In the genomic region with DNA sequence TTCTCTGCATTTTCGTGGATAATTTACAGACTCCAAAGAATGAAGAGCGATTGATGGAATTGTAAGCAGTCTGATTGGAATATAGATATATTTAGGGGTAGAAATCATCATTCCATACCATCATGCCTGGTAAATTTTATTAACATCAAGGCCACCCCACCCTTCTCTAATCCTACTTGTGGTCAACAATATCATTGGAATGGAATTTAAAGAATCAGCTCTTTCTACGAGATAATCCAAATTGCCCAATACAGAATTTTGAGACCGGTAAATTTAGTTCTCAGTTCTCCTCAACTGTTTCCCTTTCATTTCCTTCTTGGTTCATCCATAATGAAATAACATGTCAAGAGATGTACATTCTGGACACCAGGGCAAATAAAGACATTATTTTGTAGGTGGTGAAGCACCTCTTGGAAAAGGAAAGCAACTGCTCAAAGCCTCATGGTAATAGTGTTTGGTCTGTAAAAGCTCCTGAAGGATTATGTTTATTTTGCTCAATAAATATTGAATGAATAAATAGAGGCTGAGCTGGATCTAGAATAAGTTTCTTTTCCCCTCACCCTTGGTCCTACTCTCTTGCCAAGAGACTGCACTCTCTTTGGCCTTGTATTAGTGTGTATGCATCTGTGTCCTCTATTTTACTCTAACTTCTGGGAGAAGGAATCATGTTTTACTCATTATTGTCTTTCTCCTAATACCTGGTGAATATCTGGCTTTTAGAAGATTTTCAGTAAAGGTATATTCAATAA, we compare ENCODE assay signal across 17 cellular contexts.
DNase-seq lines count a peak whose midpoint lies in the region; ATAC-seq, FAIRE-seq and TF ChIP-seq lines count a peak whose summit lies in the region.
"Had no signal": no experiment of that assay in that cellular context is flagged by ENCODE, and none has a peak within 500 bp of the region (broad histone marks: within the 10 kb centered on the region; RNA-seq: fewer than 3 reads in every experiment).

No MANE protein-coding gene starts in this region.

- no peak overlapping the region for H3K9ac ChIP-seq in liver (ENCODE audit: low read depth in 1 of 2, low read length in 2 of 2)
- no peak overlapping the region for H3K9ac ChIP-seq in HepG2 (ENCODE audit: insufficient read depth, low read depth, low read length)
- H3K9ac ChIP-seq in SK-N-SH: no peak overlapping the region

- no peak overlapping the region for H3K27ac Mint-ChIP-seq in activated naive CD8-positive, alpha-beta T cell treated with anti-CD3 and anti-CD28 coated beads for 36 hours
- H3K27ac Mint-ChIP-seq in CD4-positive, alpha-beta T cell: no peak overlapping the region

- H3K36me3 ChIP-seq in liver (ENCODE audit: control insufficient read depth in 4 of 4, insufficient read depth in 3 of 4, low read depth in 1 of 4, low read length in 3 of 4) (no peaks in the 10 kb centered on the region), HepG2 (replicated peaks in 1 of 2; ENCODE audit: control insufficient read depth in 1 of 2, insufficient read depth in 2 of 2, low read length in 2 of 2) (no peaks in the 10 kb centered on the region), SK-N-SH (replicated peaks in 1 of 2; ENCODE audit: control insufficient read depth in 1 of 2, insufficient read depth in 2 of 2, low read length in 1 of 2) (no peaks in the 10 kb centered on the region), hepatocyte (replicated peaks; ENCODE audit: insufficient read depth, low read depth) (no peaks in the 10 kb centered on the region)
- H3K36me3 ChIP-seq: neutrophil, upper lobe of right lung had no signal

- no peak overlapping the region for H3K4me2 ChIP-seq in HepG2 (ENCODE audit: low read depth, low read length)
- peak overlapping the region; percentile 35; the same call in 1 of the 2 replicates for H3K4me2 ChIP-seq in SK-N-SH
- no peak overlapping the region for H3K4me2 ChIP-seq in hepatocyte

- no peaks in the 10 kb centered on the region for H3K27me3 ChIP-seq in liver (ENCODE audit: control insufficient read depth in 4 of 4, insufficient read depth in 4 of 4, low read length in 3 of 4)
- no peaks in the 10 kb centered on the region for H3K27me3 ChIP-seq in HepG2 (ENCODE audit: control insufficient read depth in 1 of 2, insufficient read depth in 2 of 2, low read length in 2 of 2)
- H3K27me3 ChIP-seq in SK-N-SH (ENCODE audit: insufficient read depth): no peaks in the 10 kb centered on the region
- H3K27me3 ChIP-seq in hepatocyte: no peaks in the 10 kb centered on the region
- H3K27me3 ChIP-seq in CD4-positive, alpha-beta T cell (ENCODE audit: control insufficient read depth, insufficient read depth, low read length): no peaks in the 10 kb centered on the region
- H3K27me3 ChIP-seq: neutrophil, upper lobe of right lung had no signal

- H3K27me3 Mint-ChIP-seq in activated naive CD8-positive, alpha-beta T cell treated with anti-CD3 and anti-CD28 coated beads for 36 hours: no peaks in the 10 kb centered on the region
- no peaks in the 10 kb centered on the region for H3K27me3 Mint-ChIP-seq in CD4-positive, alpha-beta T cell

- DNase-seq in HepG2 (ENCODE audit: low spot score) (no peak), SK-N-SH (no peak), fibroblast of pulmonary artery (ENCODE audit: low read depth) (peak; percentile 44), GM12891 (ENCODE audit: insufficient read length, low spot score) (no peak), hepatocyte (ENCODE audit: low spot score) (no peak)
- no peak for DNase-seq in activated naive CD8-positive, alpha-beta T cell treated with anti-CD3 and anti-CD28 coated beads for 36 hours
- DNase-seq in CD4-positive, alpha-beta T cell: no peak
- DNase-seq: activated CD8-positive, alpha-beta memory T cell treated with anti-CD3 and anti-CD28 coated beads, Interleukin-2, amount 50 U/mL, for 48 hours; AML-193; hippocampal formation; NCI-H1092; NCI-H446 treated with DMSO at 0.1 percent for 48 hours; SIG-M5; stimulated activated CD8-positive, alpha-beta memory T cell treated with anti-CD3 and anti-CD28 coated beads, Interleukin-4, amount 100 ng/mL, for 48 hours; upper lobe of right lung had no signal

- POLR2A ChIA-PET in HepG2 (lab: Yijun Ruan, JAX): no interaction called here
- POLR2A ChIA-PET in SK-N-SH (lab: Yijun Ruan, JAX): no interaction called here
- POLR2A ChIA-PET in CD4-positive, alpha-beta T cell (lab: Charles Lee): no interaction called here

- H3K4me1 ChIP-seq in liver (ENCODE audit: control insufficient read depth in 4 of 4, insufficient read depth in 4 of 4, low read length in 3 of 4): peaks cover 0 to 15% (median 5%) of the 10 kb centered on the region in 4 donors
- H3K4me1 ChIP-seq in HepG2 (ENCODE audit: insufficient read depth, low read length): peaks cover 13% of the 10 kb centered on the region
- no peaks in the 10 kb centered on the region for H3K4me1 ChIP-seq in SK-N-SH (ENCODE audit: control insufficient read depth in 1 of 2, insufficient read depth in 2 of 2, low read depth in 1 of 2, low read length in 1 of 2)
- H3K4me1 ChIP-seq in hepatocyte (ENCODE audit: insufficient read depth): no peaks in the 10 kb centered on the region
- H3K4me1 ChIP-seq: upper lobe of right lung had no signal

- H3K36me3 Mint-ChIP-seq in activated naive CD8-positive, alpha-beta T cell treated with anti-CD3 and anti-CD28 coated beads for 36 hours: peaks cover 1% of the 10 kb centered on the region
- H3K36me3 Mint-ChIP-seq in CD4-positive, alpha-beta T cell (ENCODE audit: low read depth): no peaks in the 10 kb centered on the region

- no TSS peak for BruUV-seq in HepG2 (replicated peaks; lab: Mats Ljungman, UMichigan)

- no peaks in the 10 kb centered on the region for H3K9me3 Mint-ChIP-seq in activated naive CD8-positive, alpha-beta T cell treated with anti-CD3 and anti-CD28 coated beads for 36 hours
- no peaks in the 10 kb centered on the region for H3K9me3 Mint-ChIP-seq in CD4-positive, alpha-beta T cell

- peak in 1 of 2 donors; percentile 40 for TF ChIP-seq RAD21 in liver (IDR thresholded peaks at IDR 0.05)
- TF ChIP-seq RAD21 in HepG2 (CRISPR knock-in tag; IDR thresholded peaks at IDR 0.05): no peak
- no peak for TF ChIP-seq RAD21 in SK-N-SH (IDR thresholded peaks at IDR 0.05; ENCODE audit: low read length)

- no peak for TF ChIP-seq POLR2A in HepG2 (IDR thresholded peaks at IDR 0.05; ENCODE audit: insufficient read depth in 1 of 2, low read depth in 2 of 2, low read length in 2 of 2)
- no peak for TF ChIP-seq POLR2A in GM12891 (IDR thresholded peaks at IDR 0.05; ENCODE audit: low read depth, low read length)

- TF ChIP-seq CTCF in liver (IDR thresholded peaks at IDR 0.05; ENCODE audit: low read depth, low read length, missing input control): no peak
- no peak for TF ChIP-seq CTCF in HepG2 (CRISPR knock-in tag; IDR thresholded peaks at IDR 0.05)
- TF ChIP-seq CTCF in SK-N-SH (IDR thresholded peaks at IDR 0.05): no peak
- no peak for TF ChIP-seq CTCF in fibroblast of pulmonary artery (IDR thresholded peaks at IDR 0.05; ENCODE audit: low read length, missing control alignments)
- TF ChIP-seq CTCF in hepatocyte (IDR thresholded peaks at IDR 0.05; ENCODE audit: poor library complexity): no peak
- TF ChIP-seq CTCF in CD4-positive, alpha-beta T cell (IDR thresholded peaks at IDR 0.05): no peak

- no peak for TF ChIP-seq EP300 in HepG2 (IDR thresholded peaks at IDR 0.05; ENCODE audit: low read depth in 2 of 2, low read length in 2 of 2)
- no peak for TF ChIP-seq EP300 in HepG2 (CRISPR knock-in tag; IDR thresholded peaks at IDR 0.05; ENCODE audit: borderline replicate concordance)
- 0 out of 4 replicates have a peak, but pooled peaks of 1 of the 2 experiments have one; percentile 25 for TF ChIP-seq EP300 in SK-N-SH (IDR thresholded peaks at IDR 0.05; ENCODE audit: borderline replicate concordance in 1 of 2, low read depth in 1 of 2, low read length in 1 of 2)

- in situ Hi-C loops in HepG2 (cut with HindIII; ENCODE audit: extremely low pct_ligation_motif_present, low pct_unique_long_range_greater_than_20kb): no loop called here

- H3K4me3 ChIP-seq in liver (ENCODE audit: low read depth in 1 of 3, low read length in 3 of 3): peak overlapping the region in 1 of 3 donors; percentile 2
- no peak overlapping the region for H3K4me3 ChIP-seq in HepG2 (replicated peaks in 1 of 3; ENCODE audit: insufficient read depth in 1 of 3, low read depth in 2 of 3, low read length in 3 of 3)
- no peak overlapping the region for H3K4me3 ChIP-seq in SK-N-SH (ENCODE audit: low read depth in 2 of 2, low read length in 1 of 2)
- H3K4me3 ChIP-seq in fibroblast of pulmonary artery (replicated peaks; ENCODE audit: low read depth, low read length): no peak overlapping the region
- H3K4me3 ChIP-seq in hepatocyte: no peak overlapping the region
- H3K4me3 ChIP-seq: upper lobe of right lung had no signal

- intact Hi-C loops in HepG2 (cut with micrococcal nuclease; ENCODE audit: unreplicated experiment): no loop called here
- intact Hi-C loops in CD4-positive, alpha-beta T cell (cut with DNase I, micrococcal nuclease): no loop called here

- no peak for ATAC-seq in HepG2
- no peak for ATAC-seq in CD4-positive, alpha-beta T cell (ENCODE audit: poor library complexity)
- ATAC-seq: upper lobe of right lung had no signal

- 64% methylated on average over 4 of the region's 4 CpGs for WGBS in liver
- 47% methylated on average over 4 of the region's 4 CpGs for whole genome bisulfite sequencing in HepG2 (ENCODE audit: low lambda C conversion rate)
- WGBS in SK-N-SH (ENCODE audit: low lambda C conversion rate): 24% methylated on average over 4 of the region's 4 CpGs
- 66% methylated on average over 4 of the region's 4 CpGs for WGBS in hepatocyte (ENCODE audit: low lambda C conversion rate, missing lambda C conversion rate)

- H3K4me3 Mint-ChIP-seq in activated naive CD8-positive, alpha-beta T cell treated with anti-CD3 and anti-CD28 coated beads for 36 hours: no peak overlapping the region
- H3K4me3 Mint-ChIP-seq in CD4-positive, alpha-beta T cell: no peak overlapping the region

- no peak overlapping the region for H2AFZ ChIP-seq in HepG2 (ENCODE audit: low read length)
- H2AFZ ChIP-seq in SK-N-SH (ENCODE audit: low read depth): no peak overlapping the region
- H2AFZ ChIP-seq in hepatocyte: no peak overlapping the region

- H3K27ac ChIP-seq in liver (ENCODE audit: low read depth in 1 of 2, low read length in 2 of 2) (no peak overlapping the region), HepG2 (ENCODE audit: extremely low read length, insufficient read depth, low read length) (no peak overlapping the region), SK-N-SH (ENCODE audit: low read depth in 2 of 2, low read length in 1 of 2) (peak overlapping the region; percentile 16 to 34; a peak in 2 of 4 replicates), hepatocyte (no peak overlapping the region)
- H3K27ac ChIP-seq in CD4-positive, alpha-beta T cell (ENCODE audit: low read depth, low read length): no peak overlapping the region
- H3K27ac ChIP-seq: neutrophil, upper lobe of right lung had no signal

- H3K9me2 ChIP-seq in SK-N-SH: no peaks in the 10 kb centered on the region
- no peaks in the 10 kb centered on the region for H3K9me2 ChIP-seq in hepatocyte (replicated peaks; ENCODE audit: insufficient read depth)

- H3K79me2 ChIP-seq in HepG2 (ENCODE audit: insufficient read depth, low read length): no peaks in the 10 kb centered on the region
- no peaks in the 10 kb centered on the region for H3K79me2 ChIP-seq in SK-N-SH (ENCODE audit: insufficient read depth)
- no peaks in the 10 kb centered on the region for H3K79me2 ChIP-seq in hepatocyte

- H3K9me3 ChIP-seq in liver (ENCODE audit: control insufficient read depth in 4 of 4, low read length in 3 of 4) (no peaks in the 10 kb centered on the region), HepG2 (ENCODE audit: low read length) (no peaks in the 10 kb centered on the region), SK-N-SH (no peaks in the 10 kb centered on the region), hepatocyte (ENCODE audit: low read depth) (no peaks in the 10 kb centered on the region)
- H3K9me3 ChIP-seq in CD4-positive, alpha-beta T cell (ENCODE audit: control insufficient read depth, low read length): no peaks in the 10 kb centered on the region
- H3K9me3 ChIP-seq: neutrophil, upper lobe of right lung had no signal

- H3K4me1 Mint-ChIP-seq in activated naive CD8-positive, alpha-beta T cell treated with anti-CD3 and anti-CD28 coated beads for 36 hours: no peaks in the 10 kb centered on the region
- H3K4me1 Mint-ChIP-seq in CD4-positive, alpha-beta T cell (ENCODE audit: low read depth): no peaks in the 10 kb centered on the region

- no peak for FAIRE-seq in HepG2 (lab: Jason Lieb, UNC)
- FAIRE-seq in GM12891 (lab: Jason Lieb, UNC): no peak

- CTCF ChIA-PET in HepG2 (lab: Yijun Ruan, JAX; ENCODE audit: low intra/inter-chr PET ratio, low total read pairs): no interaction called here
- CTCF ChIA-PET in SK-N-SH (lab: Yijun Ruan, JAX): interaction anchor here (1.5 kb wide), 1 partner anchor 138 kb away, joined by 3 read pairs; no protein-coding TSS in a partner anchor
- CTCF ChIA-PET in CD4-positive, alpha-beta T cell (lab: Charles Lee): no interaction called here

- H4K20me1 ChIP-seq in HepG2 (ENCODE audit: insufficient read depth, low read length) (no peaks in the 10 kb centered on the region), SK-N-SH (ENCODE audit: insufficient read depth) (no peaks in the 10 kb centered on the region), hepatocyte (ENCODE audit: insufficient read depth, poor library complexity, severe bottlenecking) (no peaks in the 10 kb centered on the region)

- H3F3A ChIP-seq in SK-N-SH (replicated peaks; ENCODE audit: insufficient read depth): peaks cover 5% of the 10 kb centered on the region

Comparison
In these comparisons a context has a peak if more than half of its experiments do, and no peak if none do; other contexts are left out.
1. H3K27ac ChIP-seq: peak in SK-N-SH (2 of 2); none in liver (0 of 2), HepG2 (single experiment), hepatocyte (single experiment) and CD4-positive, alpha-beta T cell (single experiment).